In the genomic region with DNA sequence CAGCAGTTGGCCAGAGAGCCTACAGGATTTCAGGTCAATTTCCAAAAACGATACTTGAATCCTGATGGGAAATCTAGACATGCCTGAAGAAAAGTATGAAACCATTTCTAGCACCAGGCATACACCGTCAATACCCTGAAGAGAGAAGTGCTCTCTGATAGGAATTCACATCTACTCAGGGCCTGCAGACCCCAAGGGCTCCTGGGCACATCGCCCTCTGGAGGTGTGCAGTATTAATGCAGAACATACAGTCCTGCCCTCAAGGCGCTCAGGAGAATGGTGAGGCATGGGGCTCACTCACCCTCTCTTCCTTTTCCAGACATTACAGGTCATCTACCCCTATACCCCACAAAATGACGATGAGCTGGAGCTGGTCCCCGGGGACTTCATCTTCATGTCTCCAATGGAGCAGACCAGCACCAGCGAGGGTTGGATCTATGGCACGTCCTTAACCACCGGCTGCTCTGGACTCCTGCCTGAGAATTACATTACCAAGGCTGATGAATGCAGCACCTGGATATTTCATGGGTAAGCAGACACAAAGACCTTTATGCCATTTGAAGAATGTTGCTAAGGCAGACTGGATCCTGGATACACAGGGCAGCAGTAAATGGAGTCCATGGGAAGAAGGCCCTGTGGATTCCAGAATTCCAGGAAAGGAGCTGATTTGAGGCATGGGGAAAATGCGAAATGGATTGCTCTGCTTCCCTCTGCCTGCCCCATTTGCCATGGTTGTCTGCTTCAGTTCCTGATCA, we compare ENCODE assay signal across 1 cellular context.
A peak's percentile ranks its signal among the peaks of the same experiment; 100 is the strongest.
TF ChIP-seq lines count a peak whose summit lies in the region.

No MANE protein-coding gene starts in this region.

TF ChIP-seq in WTC11, 78 proteins besides CTCF, POLR2A, EP300 and RAD21 (continued from another document):
- TF ChIP-seq PRDM15 (CRISPR knock-in tag; IDR thresholded peaks at IDR 0.05) (peak; percentile 57), GTF2I (CRISPR knock-in tag; conservative IDR thresholded peaks at IDR 0.05) (no peak)
